ENCODE assay signal across 1 cellular context in the genomic region with DNA sequence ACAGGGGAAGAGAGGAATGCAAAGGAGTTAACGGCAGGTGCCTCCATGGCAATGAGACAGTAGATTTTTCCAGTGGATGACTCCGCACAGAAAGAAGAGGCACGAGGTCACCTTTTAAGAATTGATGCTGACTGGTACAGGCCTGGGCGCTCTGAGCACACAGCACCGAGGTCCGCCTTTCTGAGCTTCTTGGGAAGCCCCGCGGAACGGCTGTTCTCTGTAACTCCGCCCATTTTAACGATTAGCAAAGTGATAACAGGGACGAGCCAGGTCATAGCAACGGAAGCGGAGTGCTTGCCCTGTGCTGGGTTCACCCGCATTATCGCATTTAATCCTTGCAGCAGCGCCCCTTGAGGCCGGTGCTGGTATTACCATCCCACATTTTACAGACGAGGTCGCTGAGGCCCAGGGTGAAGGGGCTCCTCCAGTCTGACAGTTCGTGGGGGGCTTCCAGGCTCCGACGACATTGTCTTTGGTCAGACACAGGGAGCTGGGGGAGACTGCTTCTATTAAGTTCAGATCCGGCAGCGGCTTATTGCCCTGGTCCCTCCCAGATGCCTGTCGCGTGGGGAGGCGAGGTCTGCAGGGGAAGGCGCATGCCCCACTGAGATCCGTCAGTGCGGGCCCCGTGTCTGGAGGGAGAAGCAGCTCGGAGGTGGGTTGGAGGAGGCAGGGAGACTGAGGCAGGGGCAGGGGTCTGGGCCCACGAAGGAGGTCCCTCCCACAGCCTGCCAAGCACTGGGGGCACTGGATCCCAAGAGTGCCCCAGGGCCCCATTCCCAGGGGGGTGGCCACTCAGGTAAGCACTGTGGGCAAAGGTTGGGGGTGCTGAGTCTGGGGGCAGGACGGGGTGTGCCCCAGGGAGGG.
TF ChIP-seq lines count a peak whose summit lies in the region.

No MANE protein-coding gene starts in this region.

TF ChIP-seq in K562, 482 proteins besides CTCF, POLR2A, EP300 and RAD21 (continued from another document):
- no peak for TF ChIP-seq MEF2D (tag; conservative IDR thresholded peaks at IDR 0.05; ENCODE audit: low read depth)
- TF ChIP-seq BRD9 (IDR thresholded peaks at IDR 0.05; ENCODE audit: low read depth, partially characterized antibody), result no peak
- 0 out of 2 replicates have a peak, but pooled peaks have one; percentile 57 for TF ChIP-seq ESRRA (IDR thresholded peaks at IDR 0.05; ENCODE audit: borderline replicate concordance, low read depth)
- TF ChIP-seq ATF1 (CRISPR knock-in tag; IDR thresholded peaks at IDR 0.05), result no peak
- peak; percentile 48; the same call in 1 of the 2 replicates for TF ChIP-seq ATF1 (tag; IDR thresholded peaks at IDR 0.05)
- TF ChIP-seq NFE2 (IDR thresholded peaks at IDR 0.05; ENCODE audit: low read depth), result 0 out of 2 replicates have a peak, but pooled peaks have one; percentile 15
- no peak for TF ChIP-seq ZNF830 (CRISPR knock-in tag; IDR thresholded peaks at IDR 0.05)
- TF ChIP-seq, protein P1, sequence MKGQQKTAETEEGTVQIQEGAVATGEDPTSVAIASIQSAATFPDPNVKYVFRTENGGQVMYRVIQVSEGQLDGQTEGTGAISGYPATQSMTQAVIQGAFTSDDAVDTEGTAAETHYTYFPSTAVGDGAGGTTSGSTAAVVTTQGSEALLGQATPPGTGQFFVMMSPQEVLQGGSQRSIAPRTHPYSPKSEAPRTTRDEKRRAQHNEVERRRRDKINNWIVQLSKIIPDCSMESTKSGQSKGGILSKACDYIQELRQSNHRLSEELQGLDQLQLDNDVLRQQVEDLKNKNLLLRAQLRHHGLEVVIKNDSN (CRISPR knock-in tag; IDR thresholded peaks at IDR 0.05), result no peak
- TF ChIP-seq, protein P2, sequence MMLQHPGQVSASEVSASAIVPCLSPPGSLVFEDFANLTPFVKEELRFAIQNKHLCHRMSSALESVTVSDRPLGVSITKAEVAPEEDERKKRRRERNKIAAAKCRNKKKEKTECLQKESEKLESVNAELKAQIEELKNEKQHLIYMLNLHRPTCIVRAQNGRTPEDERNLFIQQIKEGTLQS (IDR thresholded peaks at IDR 0.05), result peak; percentile 10; the same call in 1 of the 2 replicates
- TF ChIP-seq, protein P2 (CRISPR knock-in tag; conservative IDR thresholded peaks at IDR 0.05), result no peak
- peak; percentile 56; the same call in 1 of the 2 replicates for TF ChIP-seq JUND (IDR thresholded peaks at IDR 0.05; ENCODE audit: borderline replicate concordance, low read depth, low read length)
- TF ChIP-seq JUND (tag; IDR thresholded peaks at IDR 0.05; ENCODE audit: borderline replicate concordance, low read depth, low read length), result no peak
- TF ChIP-seq SMC3 (conservative IDR thresholded peaks at IDR 0.05; ENCODE audit: insufficient read depth, low read depth, low read length), result 0 out of 2 replicates have a peak, but pooled peaks have one; percentile 20
- TF ChIP-seq, protein P3, sequence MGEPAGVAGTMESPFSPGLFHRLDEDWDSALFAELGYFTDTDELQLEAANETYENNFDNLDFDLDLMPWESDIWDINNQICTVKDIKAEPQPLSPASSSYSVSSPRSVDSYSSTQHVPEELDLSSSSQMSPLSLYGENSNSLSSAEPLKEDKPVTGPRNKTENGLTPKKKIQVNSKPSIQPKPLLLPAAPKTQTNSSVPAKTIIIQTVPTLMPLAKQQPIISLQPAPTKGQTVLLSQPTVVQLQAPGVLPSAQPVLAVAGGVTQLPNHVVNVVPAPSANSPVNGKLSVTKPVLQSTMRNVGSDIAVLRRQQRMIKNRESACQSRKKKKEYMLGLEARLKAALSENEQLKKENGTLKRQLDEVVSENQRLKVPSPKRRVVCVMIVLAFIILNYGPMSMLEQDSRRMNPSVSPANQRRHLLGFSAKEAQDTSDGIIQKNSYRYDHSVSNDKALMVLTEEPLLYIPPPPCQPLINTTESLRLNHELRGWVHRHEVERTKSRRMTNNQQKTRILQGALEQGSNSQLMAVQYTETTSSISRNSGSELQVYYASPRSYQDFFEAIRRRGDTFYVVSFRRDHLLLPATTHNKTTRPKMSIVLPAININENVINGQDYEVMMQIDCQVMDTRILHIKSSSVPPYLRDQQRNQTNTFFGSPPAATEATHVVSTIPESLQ (CRISPR knock-in tag; IDR thresholded peaks at IDR 0.05), result no peak
- TF ChIP-seq SNRNP70 (optimal IDR thresholded peaks at IDR 0.05; ENCODE audit: low read depth, low read length), result no peak
- TF ChIP-seq, protein P4, sequence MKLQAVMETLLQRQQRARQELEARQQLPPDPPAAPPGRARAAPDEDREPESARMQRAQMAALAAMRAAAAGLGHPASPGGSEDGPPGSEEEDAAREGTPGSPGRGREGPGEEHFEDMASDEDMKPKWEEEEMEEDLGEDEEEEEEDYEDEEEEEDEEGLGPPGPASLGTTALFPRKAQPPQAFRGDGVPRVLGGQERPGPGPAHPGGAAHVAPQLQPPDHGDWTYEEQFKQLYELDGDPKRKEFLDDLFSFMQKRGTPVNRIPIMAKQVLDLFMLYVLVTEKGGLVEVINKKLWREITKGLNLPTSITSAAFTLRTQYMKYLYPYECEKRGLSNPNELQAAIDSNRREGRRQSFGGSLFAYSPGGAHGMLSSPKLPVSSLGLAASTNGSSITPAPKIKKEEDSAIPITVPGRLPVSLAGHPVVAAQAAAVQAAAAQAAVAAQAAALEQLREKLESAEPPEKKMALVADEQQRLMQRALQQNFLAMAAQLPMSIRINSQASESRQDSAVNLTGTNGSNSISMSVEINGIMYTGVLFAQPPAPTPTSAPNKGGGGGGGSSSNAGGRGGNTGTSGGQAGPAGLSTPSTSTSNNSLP (IDR thresholded peaks at IDR 0.05; ENCODE audit: borderline replicate concordance, low read depth, low read length), result peak; percentile 89; the same call in 1 of the 2 replicates
- TF ChIP-seq, protein P5, sequence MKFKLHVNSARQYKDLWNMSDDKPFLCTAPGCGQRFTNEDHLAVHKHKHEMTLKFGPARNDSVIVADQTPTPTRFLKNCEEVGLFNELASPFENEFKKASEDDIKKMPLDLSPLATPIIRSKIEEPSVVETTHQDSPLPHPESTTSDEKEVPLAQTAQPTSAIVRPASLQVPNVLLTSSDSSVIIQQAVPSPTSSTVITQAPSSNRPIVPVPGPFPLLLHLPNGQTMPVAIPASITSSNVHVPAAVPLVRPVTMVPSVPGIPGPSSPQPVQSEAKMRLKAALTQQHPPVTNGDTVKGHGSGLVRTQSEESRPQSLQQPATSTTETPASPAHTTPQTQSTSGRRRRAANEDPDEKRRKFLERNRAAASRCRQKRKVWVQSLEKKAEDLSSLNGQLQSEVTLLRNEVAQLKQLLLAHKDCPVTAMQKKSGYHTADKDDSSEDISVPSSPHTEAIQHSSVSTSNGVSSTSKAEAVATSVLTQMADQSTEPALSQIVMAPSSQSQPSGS (CRISPR knock-in tag; IDR thresholded peaks at IDR 0.05), result no peak
- no peak for TF ChIP-seq KAT7 (CRISPR knock-in tag; IDR thresholded peaks at IDR 0.05; ENCODE audit: borderline replicate concordance)
- TF ChIP-seq YBX1 (IDR thresholded peaks at IDR 0.05), result no peak
- TF ChIP-seq, protein P6, sequence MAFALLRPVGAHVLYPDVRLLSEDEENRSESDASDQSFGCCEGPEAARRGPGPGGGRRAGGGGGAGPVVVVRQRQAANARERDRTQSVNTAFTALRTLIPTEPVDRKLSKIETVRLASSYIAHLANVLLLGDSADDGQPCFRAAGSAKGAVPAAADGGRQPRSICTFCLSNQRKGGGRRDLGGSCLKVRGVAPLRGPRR (CRISPR knock-in tag; IDR thresholded peaks at IDR 0.05), result no peak
- TF ChIP-seq KLF13 (tag; IDR thresholded peaks at IDR 0.05; ENCODE audit: borderline replicate concordance, low read depth), result no peak
- peak; percentile 59; the same call in 1 of the 2 replicates for TF ChIP-seq GATA2 (CRISPR knock-in tag; IDR thresholded peaks at IDR 0.05)
- TF ChIP-seq, protein P7, sequence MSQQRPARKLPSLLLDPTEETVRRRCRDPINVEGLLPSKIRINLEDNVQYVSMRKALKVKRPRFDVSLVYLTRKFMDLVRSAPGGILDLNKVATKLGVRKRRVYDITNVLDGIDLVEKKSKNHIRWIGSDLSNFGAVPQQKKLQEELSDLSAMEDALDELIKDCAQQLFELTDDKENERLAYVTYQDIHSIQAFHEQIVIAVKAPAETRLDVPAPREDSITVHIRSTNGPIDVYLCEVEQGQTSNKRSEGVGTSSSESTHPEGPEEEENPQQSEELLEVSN (IDR thresholded peaks at IDR 0.05; ENCODE audit: borderline replicate concordance in 1 of 2, extremely low read depth in 1 of 2, insufficient read depth in 1 of 2, insufficient read length in 1 of 2, low read depth in 1 of 2, low read length in 1 of 2, poor library complexity in 1 of 2, severe bottlenecking in 1 of 2), result peak in 1 of 2 experiments; percentile 43
- no peak for TF ChIP-seq ZNF232 (CRISPR knock-in tag; IDR thresholded peaks at IDR 0.05)
- TF ChIP-seq C11orf30 (IDR thresholded peaks at IDR 0.05; ENCODE audit: low read depth), result 0 out of 2 replicates have a peak, but pooled peaks have one; percentile 8
